1 cellular context compared by ENCODE assay signal in the genomic region with DNA sequence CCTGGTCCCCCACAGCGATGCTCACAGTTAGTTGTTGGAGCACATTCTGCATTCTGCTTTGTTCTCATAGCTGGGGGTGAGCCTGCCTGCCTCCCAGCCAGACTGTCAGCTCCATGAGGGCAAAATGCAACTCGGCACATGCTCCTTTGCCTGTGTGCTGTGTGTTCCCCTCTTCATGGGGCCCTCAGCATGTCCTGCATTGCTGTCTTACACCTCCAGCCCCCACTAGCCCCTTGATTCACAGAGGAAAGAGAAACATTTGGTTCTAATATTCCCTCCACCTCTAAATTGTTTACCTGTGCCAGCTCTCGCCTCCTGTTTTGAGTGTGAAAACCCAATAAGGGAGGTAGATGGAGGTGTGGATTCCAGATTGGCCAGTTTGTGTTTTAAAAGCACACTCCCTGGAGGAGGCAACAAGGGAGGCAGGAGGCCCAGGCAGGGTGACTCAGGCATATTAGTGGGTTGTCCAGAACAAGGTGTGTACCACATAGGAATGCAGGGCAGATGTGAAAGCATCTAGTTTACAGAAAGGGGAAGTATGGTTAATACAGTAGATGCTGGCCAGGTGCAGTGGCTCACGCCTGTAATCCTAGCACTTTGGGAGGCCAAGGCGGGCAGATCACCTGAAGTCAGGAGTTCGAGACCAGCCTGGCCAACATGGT.
TF ChIP-seq lines count a peak whose summit lies in the region.

No MANE protein-coding gene starts in this region.

TF ChIP-seq in GM23338, 12 proteins besides CTCF, POLR2A, EP300 and RAD21 (continued from another document):
- TF ChIP-seq, protein P1, sequence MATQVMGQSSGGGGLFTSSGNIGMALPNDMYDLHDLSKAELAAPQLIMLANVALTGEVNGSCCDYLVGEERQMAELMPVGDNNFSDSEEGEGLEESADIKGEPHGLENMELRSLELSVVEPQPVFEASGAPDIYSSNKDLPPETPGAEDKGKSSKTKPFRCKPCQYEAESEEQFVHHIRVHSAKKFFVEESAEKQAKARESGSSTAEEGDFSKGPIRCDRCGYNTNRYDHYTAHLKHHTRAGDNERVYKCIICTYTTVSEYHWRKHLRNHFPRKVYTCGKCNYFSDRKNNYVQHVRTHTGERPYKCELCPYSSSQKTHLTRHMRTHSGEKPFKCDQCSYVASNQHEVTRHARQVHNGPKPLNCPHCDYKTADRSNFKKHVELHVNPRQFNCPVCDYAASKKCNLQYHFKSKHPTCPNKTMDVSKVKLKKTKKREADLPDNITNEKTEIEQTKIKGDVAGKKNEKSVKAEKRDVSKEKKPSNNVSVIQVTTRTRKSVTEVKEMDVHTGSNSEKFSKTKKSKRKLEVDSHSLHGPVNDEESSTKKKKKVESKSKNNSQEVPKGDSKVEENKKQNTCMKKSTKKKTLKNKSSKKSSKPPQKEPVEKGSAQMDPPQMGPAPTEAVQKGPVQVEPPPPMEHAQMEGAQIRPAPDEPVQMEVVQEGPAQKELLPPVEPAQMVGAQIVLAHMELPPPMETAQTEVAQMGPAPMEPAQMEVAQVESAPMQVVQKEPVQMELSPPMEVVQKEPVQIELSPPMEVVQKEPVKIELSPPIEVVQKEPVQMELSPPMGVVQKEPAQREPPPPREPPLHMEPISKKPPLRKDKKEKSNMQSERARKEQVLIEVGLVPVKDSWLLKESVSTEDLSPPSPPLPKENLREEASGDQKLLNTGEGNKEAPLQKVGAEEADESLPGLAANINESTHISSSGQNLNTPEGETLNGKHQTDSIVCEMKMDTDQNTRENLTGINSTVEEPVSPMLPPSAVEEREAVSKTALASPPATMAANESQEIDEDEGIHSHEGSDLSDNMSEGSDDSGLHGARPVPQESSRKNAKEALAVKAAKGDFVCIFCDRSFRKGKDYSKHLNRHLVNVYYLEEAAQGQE (IDR thresholded peaks at IDR 0.05; ENCODE audit: unreplicated experiment), result no peak
- TF ChIP-seq ZNF114 (CRISPR knock-in tag; IDR thresholded peaks at IDR 0.05) (no peak), EZH2phosphoT487 (IDR thresholded peaks at IDR 0.05; ENCODE audit: unreplicated experiment) (no peak), ZNF462 (CRISPR knock-in tag; IDR thresholded peaks at IDR 0.05) (no peak), JUNB (IDR thresholded peaks at IDR 0.05; ENCODE audit: unreplicated experiment) (no peak), ETS1 (IDR thresholded peaks at IDR 0.05) (no peak), NANOG (IDR thresholded peaks at IDR 0.05; ENCODE audit: borderline replicate concordance) (no peak), ZNF331 (CRISPR knock-in tag; IDR thresholded peaks at IDR 0.05; ENCODE audit: low read depth) (no peak)
